ENCODE assay signal across 17 cellular contexts in genomic region chr12:1536817-1537216, GRCh38. TPM values are rescaled to one million over a fixed set of nuclear protein-coding genes. Genes with fewer than 3 reads are reported as not detected.
DNase-seq lines count a peak whose midpoint lies in the region; ATAC-seq, FAIRE-seq and TF ChIP-seq lines count a peak whose summit lies in the region.
"Had no signal": no experiment of that assay in that cellular context is flagged by ENCODE, and none has a peak within 500 bp of the region (broad histone marks: within the 10 kb centered on the region; RNA-seq: fewer than 3 reads in every experiment).

No MANE protein-coding gene starts in this region.

- no peak overlapping the region for H2AFZ ChIP-seq in KMS-11 (ENCODE audit: low read depth)
- H2AFZ ChIP-seq: GM23248 had no signal

- peak; percentile 64 for FAIRE-seq in GM19239 (lab: Jason Lieb, UNC)
- FAIRE-seq: H54, K562 had no signal

- peaks cover 75% of the 10 kb centered on the region for H3K4me1 ChIP-seq in KMS-11 (ENCODE audit: low read depth, poor library complexity, severe bottlenecking)

- POLR2A ChIA-PET in HEK293T (lab: Yijun Ruan, JAX): no interaction called here

- no peaks in the 10 kb centered on the region for H3K9me3 Mint-ChIP-seq in chondrocyte (ENCODE audit: low read depth)

- H3K27ac ChIP-seq in KMS-11: no peak overlapping the region
- H3K27ac ChIP-seq: BLaER1 treated with 17β-estradiol and CSF1 and Interleukin-3, amounts not matched to agents 10 nM and 100 nM; GM23248 had no signal

- no peak for DNase-seq in GM19239 (ENCODE audit: insufficient read length, low spot score)
- DNase-seq in chondrocyte (ENCODE audit: low spot score): no peak
- DNase-seq in mesenteric fat pad (ENCODE audit: low spot score): peak; percentile 4
- no peak for DNase-seq in medulla oblongata (ENCODE audit: extremely low spot score)
- no peak for DNase-seq in NCI-H187 (lab: John Stamatoyannopoulos, UW)
- DNase-seq in HEK293T (ENCODE audit: extremely low spot score): no peak
- DNase-seq: ACHN; Calu3; CD4-positive, CD25-positive, alpha-beta regulatory T cell; DMS 273 treated with DMSO at 0.1 percent for 48 hours; GM23248 had no signal

- peak overlapping the region; percentile 10 for H3K27ac Mint-ChIP-seq in chondrocyte (ENCODE audit: unreplicated experiment)
- H3K27ac Mint-ChIP-seq: CD4-positive, CD25-positive, alpha-beta regulatory T cell had no signal

- no peaks in the 10 kb centered on the region for H3K36me3 Mint-ChIP-seq in chondrocyte (ENCODE audit: low read depth)
- H3K36me3 Mint-ChIP-seq: CD4-positive, CD25-positive, alpha-beta regulatory T cell had no signal

- no peak overlapping the region for H3K9ac ChIP-seq in KMS-11
- H3K9ac ChIP-seq: BLaER1 treated with 17β-estradiol and CSF1 and Interleukin-3, amounts not matched to agents 10 nM and 100 nM; GM23248 had no signal

- H3K27me3 Mint-ChIP-seq in chondrocyte (ENCODE audit: low read depth): no peaks in the 10 kb centered on the region

- H3K79me2 ChIP-seq in KMS-11 (ENCODE audit: insufficient read depth, low read depth): peaks cover 100% of the 10 kb centered on the region

- ATAC-seq in GM21786 (IDR thresholded peaks at IDR 0.05; ENCODE audit: unreplicated experiment): no peak
- ATAC-seq: HCT116, K562 had no signal

- TF ChIP-seq CTCF in KMS-11 (conservative IDR thresholded peaks at IDR 0.05; ENCODE audit: low read depth, low read length): no peak
- TF ChIP-seq CTCF in chondrocyte (IDR thresholded peaks at IDR 0.05): no peak

- H3K4me1 Mint-ChIP-seq in chondrocyte (ENCODE audit: low read depth): peaks cover 68% of the 10 kb centered on the region

- CTCF ChIA-PET in HEK293T (lab: Yijun Ruan, JAX): no interaction called here

- H3K4me3 Mint-ChIP-seq in chondrocyte (ENCODE audit: unreplicated experiment): no peak overlapping the region

- H3K4me2 ChIP-seq in KMS-11: peak overlapping the region; percentile 94; the same call in 1 of the 2 replicates
- H3K4me2 ChIP-seq: BLaER1 treated with 17β-estradiol and CSF1 and Interleukin-3, amounts not matched to agents 10 nM and 100 nM had no signal

- H3K4me3 ChIP-seq in KMS-11 (IDR thresholded peaks at IDR 0.05; ENCODE audit: insufficient read depth, low read depth, low read length): no peak overlapping the region
- H3K4me3 ChIP-seq: BLaER1 treated with 17β-estradiol and CSF1 and Interleukin-3, amounts not matched to agents 10 nM and 100 nM; GM23248; K562 had no signal

- H3K36me3 ChIP-seq in KMS-11 (ENCODE audit: insufficient read depth): peaks cover 8% of the 10 kb centered on the region; the same call in 1 of the 2 replicates
- H3K36me3 ChIP-seq: BLaER1 treated with 17β-estradiol and CSF1 and Interleukin-3, amounts not matched to agents 10 nM and 100 nM had no signal

- H3K27me3 ChIP-seq in KMS-11 (ENCODE audit: insufficient read depth, low read depth): no peaks in the 10 kb centered on the region

- peaks cover 65% of the 10 kb centered on the region for H4K20me1 ChIP-seq in KMS-11 (ENCODE audit: insufficient read depth)

TF ChIP-seq in HEK293T, 16 proteins besides CTCF, POLR2A, EP300 and RAD21:
- TF ChIP-seq FOXA1 (IDR thresholded peaks at IDR 0.05): no peak
- no peak for TF ChIP-seq FOXK2 (IDR thresholded peaks at IDR 0.05)
- TF ChIP-seq LEF1 (IDR thresholded peaks at IDR 0.05; ENCODE audit: borderline replicate concordance): no peak
- TF ChIP-seq ELF4 (IDR thresholded peaks at IDR 0.05): no peak
- no peak for TF ChIP-seq CTBP1 (IDR thresholded peaks at IDR 0.05; ENCODE audit: borderline replicate concordance)
- TF ChIP-seq NFRKB (IDR thresholded peaks at IDR 0.05): no peak
- TF ChIP-seq SUZ12 (IDR thresholded peaks at IDR 0.05): no peak
- no peak for TF ChIP-seq FOXM1 (IDR thresholded peaks at IDR 0.05; ENCODE audit: borderline replicate concordance)
- TF ChIP-seq BHLHE40 (IDR thresholded peaks at IDR 0.05; ENCODE audit: borderline replicate concordance): no peak
- no peak for TF ChIP-seq ZNF384 (IDR thresholded peaks at IDR 0.05)
- TF ChIP-seq PKNOX1 (IDR thresholded peaks at IDR 0.05): no peak
- TF ChIP-seq L3MBTL2 (conservative IDR thresholded peaks at IDR 0.05): no peak
- no peak for TF ChIP-seq HDGF (IDR thresholded peaks at IDR 0.05; ENCODE audit: borderline replicate concordance)
- TF ChIP-seq ARNT (IDR thresholded peaks at IDR 0.05): no peak
- TF ChIP-seq SP1 (IDR thresholded peaks at IDR 0.05): no peak
- TF ChIP-seq TARDBP (IDR thresholded peaks at IDR 0.05): no peak

RNA-seq across cellular contexts. Expression of gene FBXL14, which starts 57.6 kb away (rescaled TPM):
- 6.1 to 6.4 TPM (median 6.3 TPM) in 3 replicates for total RNA-seq in chondrocyte
- 8.4 TPM for total RNA-seq in mesenteric fat pad
